Comparison of ENCODE assay signal across 11 cellular contexts in the genomic region with DNA sequence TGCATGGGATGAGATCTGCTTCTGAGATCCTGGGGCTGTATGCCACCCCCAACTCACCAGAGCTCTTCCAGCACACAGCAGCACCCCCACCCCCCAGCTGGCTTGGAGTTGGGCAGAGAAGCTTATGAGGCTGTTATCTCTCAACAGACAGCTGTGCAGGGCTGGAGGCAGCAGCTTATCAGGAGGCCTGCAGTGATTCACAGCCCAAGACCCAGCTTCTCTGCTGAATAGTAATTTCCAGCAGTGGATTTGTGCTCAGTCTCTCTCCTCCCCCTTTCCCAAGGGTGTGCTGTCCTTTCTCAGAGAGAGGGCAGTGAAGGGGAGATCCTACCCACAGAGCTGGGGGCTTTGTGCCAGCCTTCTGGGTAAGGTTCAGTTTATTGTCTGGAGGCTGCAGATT. TPM values are rescaled to one million over a fixed set of nuclear protein-coding genes. Genes with fewer than 3 reads are reported as not detected.
DNase-seq lines count a peak whose midpoint lies in the region; ATAC-seq, FAIRE-seq and TF ChIP-seq lines count a peak whose summit lies in the region.
"Had no signal": no experiment of that assay in that cellular context is flagged by ENCODE, and none has a peak within 500 bp of the region (broad histone marks: within the 10 kb centered on the region; RNA-seq: fewer than 3 reads in every experiment).

No MANE protein-coding gene starts in this region.

- H3K4me1 Mint-ChIP-seq in activated naive CD8-positive, alpha-beta T cell treated with anti-CD3 and anti-CD28 coated beads, Interleukin-2, amount 50 U/mL, for 24 hours: peaks cover 40% of the 10 kb centered on the region
- peaks cover 28% of the 10 kb centered on the region for H3K4me1 Mint-ChIP-seq in HFFc6 (ENCODE audit: low read depth)

- H2AFZ ChIP-seq in HepG2 (ENCODE audit: low read length): no peak overlapping the region

- no peak overlapping the region for H3K27ac Mint-ChIP-seq in activated naive CD8-positive, alpha-beta T cell treated with anti-CD3 and anti-CD28 coated beads, Interleukin-2, amount 50 U/mL, for 24 hours
- no peak overlapping the region for H3K27ac Mint-ChIP-seq in HFFc6
- H3K27ac Mint-ChIP-seq: activated CD4-positive, alpha-beta T cell treated with anti-CD3 and anti-CD28 coated beads, Interleukin-2, amount 10 ng/mL, durations not matched to agents 7 days and 5 days had no signal

- peak overlapping the region; percentile 74 for H3K4me3 Mint-ChIP-seq in activated naive CD8-positive, alpha-beta T cell treated with anti-CD3 and anti-CD28 coated beads, Interleukin-2, amount 50 U/mL, for 24 hours
- no peak overlapping the region for H3K4me3 Mint-ChIP-seq in HFFc6

- no peaks in the 10 kb centered on the region for H3K36me3 Mint-ChIP-seq in activated naive CD8-positive, alpha-beta T cell treated with anti-CD3 and anti-CD28 coated beads, Interleukin-2, amount 50 U/mL, for 24 hours (ENCODE audit: low read depth)
- H3K36me3 Mint-ChIP-seq in HFFc6 (ENCODE audit: low read depth): no peaks in the 10 kb centered on the region

- H3K27ac ChIP-seq in liver (ENCODE audit: low read depth in 1 of 2, low read length in 2 of 2): peak overlapping the region; percentile 19
- no peak overlapping the region for H3K27ac ChIP-seq in HepG2 (ENCODE audit: extremely low read length, insufficient read depth, low read length)
- H3K27ac ChIP-seq in iPS-20b (ENCODE audit: low read length): no peak overlapping the region
- peak overlapping the region; percentile 17 for H3K27ac ChIP-seq in vagina

- H3K9ac ChIP-seq in liver (ENCODE audit: low read depth in 1 of 2, low read length in 2 of 2) (peak overlapping the region in 1 of 2 donors; percentile 38), HepG2 (ENCODE audit: insufficient read depth, low read depth, low read length) (no peak overlapping the region), iPS-20b (ENCODE audit: low read depth, low read length) (0 out of 2 replicates have a peak overlapping the region, but pooled peaks have one; percentile 31)

- in situ Hi-C loops in HepG2 (cut with HindIII; ENCODE audit: extremely low pct_ligation_motif_present, low pct_unique_long_range_greater_than_20kb): loop anchor here (10.0 kb wide), 2 partner anchors 180 to 320 kb away; no protein-coding TSS in a partner anchor

- H3K9me3 Mint-ChIP-seq in activated naive CD8-positive, alpha-beta T cell treated with anti-CD3 and anti-CD28 coated beads, Interleukin-2, amount 50 U/mL, for 24 hours: no peaks in the 10 kb centered on the region
- no peaks in the 10 kb centered on the region for H3K9me3 Mint-ChIP-seq in HFFc6
- H3K9me3 Mint-ChIP-seq: activated CD4-positive, alpha-beta T cell treated with anti-CD3 and anti-CD28 coated beads, Interleukin-2, amount 10 ng/mL, durations not matched to agents 7 days and 5 days had no signal

- H4K20me1 ChIP-seq in HepG2 (ENCODE audit: insufficient read depth, low read length): no peaks in the 10 kb centered on the region

- TF ChIP-seq RAD21 in liver (IDR thresholded peaks at IDR 0.05) (no peak), HepG2 (CRISPR knock-in tag; IDR thresholded peaks at IDR 0.05) (no peak)

- H3K36me3 ChIP-seq in liver (ENCODE audit: control insufficient read depth in 4 of 4, insufficient read depth in 3 of 4, low read depth in 1 of 4, low read length in 3 of 4) (no peaks in the 10 kb centered on the region), HepG2 (replicated peaks in 1 of 2; ENCODE audit: control insufficient read depth in 1 of 2, insufficient read depth in 2 of 2, low read length in 2 of 2) (no peaks in the 10 kb centered on the region), iPS-20b (ENCODE audit: insufficient read depth, low read depth, low read length) (no peaks in the 10 kb centered on the region), vagina (no peaks in the 10 kb centered on the region)

- H3K9me3 ChIP-seq in liver (ENCODE audit: control insufficient read depth in 4 of 4, low read length in 3 of 4) (no peaks in the 10 kb centered on the region), HepG2 (ENCODE audit: low read length) (no peaks in the 10 kb centered on the region), iPS-20b (ENCODE audit: insufficient read depth, low read depth, low read length) (no peaks in the 10 kb centered on the region), vagina (no peaks in the 10 kb centered on the region)

- peak overlapping the region in 1 of 3 donors; percentile 65 for H3K4me3 ChIP-seq in liver (ENCODE audit: low read depth in 1 of 3, low read length in 3 of 3)
- no peak overlapping the region for H3K4me3 ChIP-seq in HepG2 (replicated peaks in 1 of 3; ENCODE audit: insufficient read depth in 1 of 3, low read depth in 2 of 3, low read length in 3 of 3)
- H3K4me3 ChIP-seq in iPS-20b (ENCODE audit: low read length): peak overlapping the region; percentile 71
- peak overlapping the region in 1 of 2 donors; percentile 68 for H3K4me3 ChIP-seq in vagina

- FAIRE-seq in HepG2 (lab: Jason Lieb, UNC) (no peak), H54 (lab: Jason Lieb, UNC) (no peak)

- TF ChIP-seq POLR2A in HepG2 (IDR thresholded peaks at IDR 0.05; ENCODE audit: insufficient read depth in 1 of 2, low read depth in 2 of 2, low read length in 2 of 2): no peak
- TF ChIP-seq POLR2A in vagina (IDR thresholded peaks at IDR 0.05): no peak
- TF ChIP-seq POLR2A in H54 (IDR thresholded peaks at IDR 0.05; ENCODE audit: low read depth, low read length): no peak

- TF ChIP-seq EP300 in HepG2 (IDR thresholded peaks at IDR 0.05; ENCODE audit: low read depth in 2 of 2, low read length in 2 of 2): no peak
- no peak for TF ChIP-seq EP300 in HepG2 (CRISPR knock-in tag; IDR thresholded peaks at IDR 0.05; ENCODE audit: borderline replicate concordance)

- H3K79me2 ChIP-seq in HepG2 (ENCODE audit: insufficient read depth, low read length): no peaks in the 10 kb centered on the region

- intact Hi-C loops in HepG2 (cut with micrococcal nuclease; ENCODE audit: unreplicated experiment) (loop anchor here (5.0 kb wide), 1 partner anchor 47 kb away; a partner anchor contains a TSS), vagina (cut with DNase I) (no loop called here)

- DNase-seq in HepG2 (ENCODE audit: low spot score) (no peak), vagina (ENCODE audit: extremely low spot score in 2 of 2) (no peak), HFFc6 (no peak), H54 (ENCODE audit: insufficient read length, low spot score) (no peak)
- no peak for DNase-seq in activated naive CD8-positive, alpha-beta T cell treated with anti-CD3 and anti-CD28 coated beads, Interleukin-2, amount 50 U/mL, for 24 hours
- DNase-seq: activated CD4-positive, alpha-beta T cell treated with anti-CD3 and anti-CD28 coated beads, Interleukin-2, amount 10 ng/mL, durations not matched to agents 7 days and 5 days; effector CD8-positive, alpha-beta T cell; NCI-H526 treated with DMSO at 0.1 percent for 48 hours had no signal

- CTCF ChIA-PET in HepG2 (lab: Yijun Ruan, JAX; ENCODE audit: low intra/inter-chr PET ratio, low total read pairs): no interaction called here

- POLR2A ChIA-PET in HepG2 (lab: Yijun Ruan, JAX): no interaction called here

- TF ChIP-seq CTCF in liver (IDR thresholded peaks at IDR 0.05; ENCODE audit: low read depth, low read length, missing input control): no peak
- TF ChIP-seq CTCF in HepG2 (CRISPR knock-in tag; IDR thresholded peaks at IDR 0.05): no peak
- no peak for TF ChIP-seq CTCF in vagina (IDR thresholded peaks at IDR 0.05)
- no peak for TF ChIP-seq CTCF in HFFc6 (IDR thresholded peaks at IDR 0.05)

- peaks cover 24% of the 10 kb centered on the region for H3K27me3 Mint-ChIP-seq in activated naive CD8-positive, alpha-beta T cell treated with anti-CD3 and anti-CD28 coated beads, Interleukin-2, amount 50 U/mL, for 24 hours
- peaks cover 10% of the 10 kb centered on the region for H3K27me3 Mint-ChIP-seq in HFFc6 (ENCODE audit: insufficient read depth)

- H3K27me3 ChIP-seq in liver (ENCODE audit: control insufficient read depth in 4 of 4, insufficient read depth in 4 of 4, low read length in 3 of 4): peaks cover 0 to 7% (median 2%) of the 10 kb centered on the region in 4 donors
- H3K27me3 ChIP-seq in HepG2 (ENCODE audit: control insufficient read depth in 1 of 2, insufficient read depth in 2 of 2, low read length in 2 of 2): peaks cover 2 to 43% of the 10 kb centered on the region in 2 experiments; a peak in 3 of 5 replicates
- peaks cover 48% of the 10 kb centered on the region for H3K27me3 ChIP-seq in iPS-20b (ENCODE audit: insufficient read depth, low read length)
- no peaks in the 10 kb centered on the region for H3K27me3 ChIP-seq in vagina

- H3K4me1 ChIP-seq in liver (ENCODE audit: control insufficient read depth in 4 of 4, insufficient read depth in 4 of 4, low read length in 3 of 4) (peaks cover 17 to 31% (median 23%) of the 10 kb centered on the region in 4 donors), HepG2 (ENCODE audit: insufficient read depth, low read length) (peaks cover 18% of the 10 kb centered on the region), iPS-20b (ENCODE audit: insufficient read depth, low read length) (peaks cover 4% of the 10 kb centered on the region; the same call in 1 of the 2 replicates), vagina (peaks cover 51% of the 10 kb centered on the region)

- no peak overlapping the region for H3K4me2 ChIP-seq in HepG2 (ENCODE audit: low read depth, low read length)

- BruUV-seq in HepG2 (replicated peaks; lab: Mats Ljungman, UMichigan): no TSS peak

- ATAC-seq in HepG2: no peak
- ATAC-seq in activated naive CD8-positive, alpha-beta T cell treated with anti-CD3 and anti-CD28 coated beads, Interleukin-2, amount 50 U/mL, for 24 hours: no peak
- ATAC-seq in HG02759 (IDR thresholded peaks at IDR 0.05; ENCODE audit: unreplicated experiment): no peak

RNA-seq across cellular contexts. Expression of a gene that starts 2.1 kb away (rescaled TPM):
- total RNA-seq in liver: 1 to 10 TPM; 2.3 TPM
- 1 to 10 TPM; 2.2 to 3.3 TPM for polyA plus RNA-seq in liver
- total RNA-seq in HepG2 (2016; rRNA removed; fragmentation: Illumina TruSeq; extraction: Trizol): 0.08 and 0.11 TPM in 2 replicates
- total RNA-seq in HepG2 (2016; cell fraction: cytosol; rRNA removed; fragmentation: Illumina TruSeq; extraction: Trizol; ENCODE audit: low read depth): not detected in 2 replicates
- 0.09 and 0.16 TPM in 2 replicates for total RNA-seq in HepG2 (2016; cell fraction: insoluble cytoplasmic fraction; rRNA removed; fragmentation: Illumina TruSeq; extraction: Trizol)
- 0.12 and 0.14 TPM in 2 replicates for total RNA-seq in HepG2 (2016; cell fraction: membrane; rRNA removed; fragmentation: Illumina TruSeq; extraction: Trizol)
- not detected in 2 replicates for total RNA-seq in HepG2 (2016; cell fraction: nucleus; rRNA removed; fragmentation: Illumina TruSeq; extraction: Trizol)
- polyA plus RNA-seq in HepG2 (2011; rRNA removed): 0.04 and 0.05 TPM in 2 replicates
- polyA plus RNA-seq in HepG2 (2011; cell fraction: cytosol; rRNA removed): 0.09 and 0.12 TPM in 2 replicates
- polyA plus RNA-seq in HepG2 (2011; cell fraction: nucleus; rRNA removed): 0.07 and 0.11 TPM in 2 replicates
- 0.07 TPM in 1 of 2 replicates, not detected in the other for polyA plus RNA-seq in HepG2 (2012)
- 0.08 TPM in 1 of 2 replicates, not detected in the other for polyA plus RNA-seq in HepG2 (2016; cell fraction: cytosol; fragmentation: Illumina TruSeq; extraction: Trizol; ENCODE audit: low read depth)
- 0.08 TPM in 1 of 2 replicates, not detected in the other for polyA plus RNA-seq in HepG2 (2016; cell fraction: insoluble cytoplasmic fraction; fragmentation: Illumina TruSeq; extraction: Trizol; ENCODE audit: low read depth)
- polyA plus RNA-seq in HepG2 (2016; cell fraction: membrane; fragmentation: Illumina TruSeq; extraction: Trizol; ENCODE audit: low read depth): 0.08 TPM in 1 of 2 replicates, not detected in the other
- polyA plus RNA-seq in HepG2 (2016; cell fraction: nucleus; fragmentation: Illumina TruSeq; extraction: Trizol; ENCODE audit: insufficient read depth, low read depth): 0.15 TPM in 2 replicates
- polyA minus RNA-seq in HepG2 (2011; rRNA and poly(A)+ RNA removed; ENCODE audit: low replicate concordance): 0.22 and 25.9 TPM in 2 replicates
- 0.30 and 0.62 TPM in 2 replicates for polyA minus RNA-seq in HepG2 (2011; cell fraction: cytosol; rRNA and poly(A)+ RNA removed)
- polyA minus RNA-seq in HepG2 (2011; cell fraction: nucleus; rRNA and poly(A)+ RNA removed): 0.25 and 0.26 TPM in 2 replicates
- total RNA-seq in vagina: 11.3 TPM
- total RNA-seq in HFFc6 (2021; fragmentation: NEBNext Ultra II Directional; extraction: Animal tissue kit (Norgen Biotek cat#: 25700)): 1 to 10 TPM in 5 of 6 experiments, under 1 TPM in 1; 0.76 to 1.7 (median 1.5) TPM

RNA-seq across cellular contexts. Expression of a gene that starts 16.6 kb away (rescaled TPM):
- total RNA-seq in liver: 10 to 100 TPM; 47.9 to 60.0 TPM
- polyA plus RNA-seq in liver: 100 to 1,000 TPM; 320 to 374 TPM
- 217 and 218 TPM in 2 replicates for total RNA-seq in HepG2 (2016; rRNA removed; fragmentation: Illumina TruSeq; extraction: Trizol)
- 117 and 120 TPM in 2 replicates for total RNA-seq in HepG2 (2016; cell fraction: cytosol; rRNA removed; fragmentation: Illumina TruSeq; extraction: Trizol; ENCODE audit: low read depth)
- 207 and 224 TPM in 2 replicates for total RNA-seq in HepG2 (2016; cell fraction: insoluble cytoplasmic fraction; rRNA removed; fragmentation: Illumina TruSeq; extraction: Trizol)
- total RNA-seq in HepG2 (2016; cell fraction: membrane; rRNA removed; fragmentation: Illumina TruSeq; extraction: Trizol): 128 and 130 TPM in 2 replicates
- 98.7 and 101 TPM in 2 replicates for total RNA-seq in HepG2 (2016; cell fraction: nucleus; rRNA removed; fragmentation: Illumina TruSeq; extraction: Trizol)
- 132 and 158 TPM in 2 replicates for polyA plus RNA-seq in HepG2 (2011; rRNA removed)
- 156 and 163 TPM in 2 replicates for polyA plus RNA-seq in HepG2 (2011; cell fraction: cytosol; rRNA removed)
- polyA plus RNA-seq in HepG2 (2011; cell fraction: nucleus; rRNA removed): 70.3 and 75.2 TPM in 2 replicates
- polyA plus RNA-seq in HepG2 (2012): 264 and 279 TPM in 2 replicates
- polyA plus RNA-seq in HepG2 (2016; cell fraction: cytosol; fragmentation: Illumina TruSeq; extraction: Trizol; ENCODE audit: low read depth): 273 and 293 TPM in 2 replicates
- polyA plus RNA-seq in HepG2 (2016; cell fraction: insoluble cytoplasmic fraction; fragmentation: Illumina TruSeq; extraction: Trizol; ENCODE audit: low read depth): 379 and 384 TPM in 2 replicates
- polyA plus RNA-seq in HepG2 (2016; cell fraction: membrane; fragmentation: Illumina TruSeq; extraction: Trizol; ENCODE audit: low read depth): 251 and 264 TPM in 2 replicates
- polyA plus RNA-seq in HepG2 (2016; cell fraction: nucleus; fragmentation: Illumina TruSeq; extraction: Trizol; ENCODE audit: insufficient read depth, low read depth): 250 and 258 TPM in 2 replicates
- 21.4 and 51.3 TPM in 2 replicates for polyA minus RNA-seq in HepG2 (2011; rRNA and poly(A)+ RNA removed; ENCODE audit: low replicate concordance)
- polyA minus RNA-seq in HepG2 (2011; cell fraction: cytosol; rRNA and poly(A)+ RNA removed): 76.2 and 81.5 TPM in 2 replicates
- polyA minus RNA-seq in HepG2 (2011; cell fraction: nucleus; rRNA and poly(A)+ RNA removed): 23.3 and 29.7 TPM in 2 replicates
- total RNA-seq in vagina: 123 TPM
- 100 to 1,000 TPM; 181 to 189 (median 186) TPM for total RNA-seq in HFFc6 (2021; fragmentation: NEBNext Ultra II Directional; extraction: Animal tissue kit (Norgen Biotek cat#: 25700))

RNA-seq across cellular contexts. Expression of a gene that starts 40.8 kb away (rescaled TPM):
- total RNA-seq in liver (1 to 10 TPM in 1 of 2 donors, under 1 TPM in 1; 0.50 to 5.8 TPM), HepG2 (2016; rRNA removed; fragmentation: Illumina TruSeq; extraction: Trizol) (31.1 and 34.3 TPM in 2 replicates), vagina (6.6 TPM)
- polyA plus RNA-seq in liver (1 to 10 TPM; 5.6 to 7.5 TPM), HepG2 (2011; rRNA removed) (49.0 and 58.1 TPM in 2 replicates)
- 18.1 and 20.2 TPM in 2 replicates for total RNA-seq in HepG2 (2016; cell fraction: cytosol; rRNA removed; fragmentation: Illumina TruSeq; extraction: Trizol; ENCODE audit: low read depth)
- total RNA-seq in HepG2 (2016; cell fraction: insoluble cytoplasmic fraction; rRNA removed; fragmentation: Illumina TruSeq; extraction: Trizol): 28.9 and 30.0 TPM in 2 replicates
- 51.8 and 60.3 TPM in 2 replicates for total RNA-seq in HepG2 (2016; cell fraction: membrane; rRNA removed; fragmentation: Illumina TruSeq; extraction: Trizol)
- total RNA-seq in HepG2 (2016; cell fraction: nucleus; rRNA removed; fragmentation: Illumina TruSeq; extraction: Trizol): 18.6 and 23.6 TPM in 2 replicates
- polyA plus RNA-seq in HepG2 (2011; cell fraction: cytosol; rRNA removed): 46.5 and 47.4 TPM in 2 replicates
- 39.9 and 45.6 TPM in 2 replicates for polyA plus RNA-seq in HepG2 (2011; cell fraction: nucleus; rRNA removed)
- polyA plus RNA-seq in HepG2 (2012): 23.3 and 23.6 TPM in 2 replicates
- polyA plus RNA-seq in HepG2 (2016; cell fraction: cytosol; fragmentation: Illumina TruSeq; extraction: Trizol; ENCODE audit: low read depth): 30.8 and 37.6 TPM in 2 replicates
- polyA plus RNA-seq in HepG2 (2016; cell fraction: insoluble cytoplasmic fraction; fragmentation: Illumina TruSeq; extraction: Trizol; ENCODE audit: low read depth): 43.3 and 47.6 TPM in 2 replicates
- polyA plus RNA-seq in HepG2 (2016; cell fraction: membrane; fragmentation: Illumina TruSeq; extraction: Trizol; ENCODE audit: low read depth): 77.2 and 78.4 TPM in 2 replicates
- polyA plus RNA-seq in HepG2 (2016; cell fraction: nucleus; fragmentation: Illumina TruSeq; extraction: Trizol; ENCODE audit: insufficient read depth, low read depth): 46.8 and 52.7 TPM in 2 replicates
- polyA minus RNA-seq in HepG2 (2011; rRNA and poly(A)+ RNA removed; ENCODE audit: low replicate concordance): 10.5 and 79.6 TPM in 2 replicates
- 15.0 and 19.5 TPM in 2 replicates for polyA minus RNA-seq in HepG2 (2011; cell fraction: cytosol; rRNA and poly(A)+ RNA removed)
- 7.2 and 10.4 TPM in 2 replicates for polyA minus RNA-seq in HepG2 (2011; cell fraction: nucleus; rRNA and poly(A)+ RNA removed)
- 10 to 100 TPM in 2 of 6 experiments, 1 to 10 TPM in 4; 6.4 to 11.2 (median 6.9) TPM for total RNA-seq in HFFc6 (2021; fragmentation: NEBNext Ultra II Directional; extraction: Animal tissue kit (Norgen Biotek cat#: 25700))

RNA-seq across cellular contexts. Expression of a gene that starts 47.9 kb away (rescaled TPM):
- total RNA-seq in liver (10 to 100 TPM; 15.3 to 15.6 TPM), HepG2 (2016; rRNA removed; fragmentation: Illumina TruSeq; extraction: Trizol) (18.0 and 36.6 TPM in 2 replicates), vagina (51.6 TPM)
- polyA plus RNA-seq in liver (1 to 10 TPM; 7.5 to 9.0 TPM), HepG2 (2011; rRNA removed) (50.2 and 52.3 TPM in 2 replicates)
- 14.9 and 16.5 TPM in 2 replicates for total RNA-seq in HepG2 (2016; cell fraction: cytosol; rRNA removed; fragmentation: Illumina TruSeq; extraction: Trizol; ENCODE audit: low read depth)
- 26.3 and 28.5 TPM in 2 replicates for total RNA-seq in HepG2 (2016; cell fraction: insoluble cytoplasmic fraction; rRNA removed; fragmentation: Illumina TruSeq; extraction: Trizol)
- total RNA-seq in HepG2 (2016; cell fraction: membrane; rRNA removed; fragmentation: Illumina TruSeq; extraction: Trizol): 34.0 and 34.5 TPM in 2 replicates
- total RNA-seq in HepG2 (2016; cell fraction: nucleus; rRNA removed; fragmentation: Illumina TruSeq; extraction: Trizol): 36.5 and 50.4 TPM in 2 replicates
- 28.4 and 30.8 TPM in 2 replicates for polyA plus RNA-seq in HepG2 (2011; cell fraction: cytosol; rRNA removed)
- 176 and 185 TPM in 2 replicates for polyA plus RNA-seq in HepG2 (2011; cell fraction: nucleus; rRNA removed)
- polyA plus RNA-seq in HepG2 (2012): 21.6 and 28.8 TPM in 2 replicates
- polyA plus RNA-seq in HepG2 (2016; cell fraction: cytosol; fragmentation: Illumina TruSeq; extraction: Trizol; ENCODE audit: low read depth): 9.6 and 12.3 TPM in 2 replicates
- polyA plus RNA-seq in HepG2 (2016; cell fraction: insoluble cytoplasmic fraction; fragmentation: Illumina TruSeq; extraction: Trizol; ENCODE audit: low read depth): 16.8 and 18.6 TPM in 2 replicates
- 21.3 and 21.8 TPM in 2 replicates for polyA plus RNA-seq in HepG2 (2016; cell fraction: membrane; fragmentation: Illumina TruSeq; extraction: Trizol; ENCODE audit: low read depth)
- 53.3 TPM in 2 replicates for polyA plus RNA-seq in HepG2 (2016; cell fraction: nucleus; fragmentation: Illumina TruSeq; extraction: Trizol; ENCODE audit: insufficient read depth, low read depth)
- 48.2 and 65.5 TPM in 2 replicates for polyA minus RNA-seq in HepG2 (2011; rRNA and poly(A)+ RNA removed; ENCODE audit: low replicate concordance)
- 9.3 and 14.4 TPM in 2 replicates for polyA minus RNA-seq in HepG2 (2011; cell fraction: cytosol; rRNA and poly(A)+ RNA removed)
- polyA minus RNA-seq in HepG2 (2011; cell fraction: nucleus; rRNA and poly(A)+ RNA removed): 30.9 and 39.9 TPM in 2 replicates
- 10 to 100 TPM; 40.6 to 61.4 (median 51.8) TPM for total RNA-seq in HFFc6 (2021; fragmentation: NEBNext Ultra II Directional; extraction: Animal tissue kit (Norgen Biotek cat#: 25700))

Comparison
In these comparisons a context has a peak if more than half of its experiments do, and no peak if none do; other contexts are left out.
1. H3K27ac ChIP-seq: peak in liver (2 of 2) and vagina (single experiment); none in HepG2 (single experiment) and iPS-20b (single experiment).